ENCODE assay signal across 2 cellular contexts in the genomic region with DNA sequence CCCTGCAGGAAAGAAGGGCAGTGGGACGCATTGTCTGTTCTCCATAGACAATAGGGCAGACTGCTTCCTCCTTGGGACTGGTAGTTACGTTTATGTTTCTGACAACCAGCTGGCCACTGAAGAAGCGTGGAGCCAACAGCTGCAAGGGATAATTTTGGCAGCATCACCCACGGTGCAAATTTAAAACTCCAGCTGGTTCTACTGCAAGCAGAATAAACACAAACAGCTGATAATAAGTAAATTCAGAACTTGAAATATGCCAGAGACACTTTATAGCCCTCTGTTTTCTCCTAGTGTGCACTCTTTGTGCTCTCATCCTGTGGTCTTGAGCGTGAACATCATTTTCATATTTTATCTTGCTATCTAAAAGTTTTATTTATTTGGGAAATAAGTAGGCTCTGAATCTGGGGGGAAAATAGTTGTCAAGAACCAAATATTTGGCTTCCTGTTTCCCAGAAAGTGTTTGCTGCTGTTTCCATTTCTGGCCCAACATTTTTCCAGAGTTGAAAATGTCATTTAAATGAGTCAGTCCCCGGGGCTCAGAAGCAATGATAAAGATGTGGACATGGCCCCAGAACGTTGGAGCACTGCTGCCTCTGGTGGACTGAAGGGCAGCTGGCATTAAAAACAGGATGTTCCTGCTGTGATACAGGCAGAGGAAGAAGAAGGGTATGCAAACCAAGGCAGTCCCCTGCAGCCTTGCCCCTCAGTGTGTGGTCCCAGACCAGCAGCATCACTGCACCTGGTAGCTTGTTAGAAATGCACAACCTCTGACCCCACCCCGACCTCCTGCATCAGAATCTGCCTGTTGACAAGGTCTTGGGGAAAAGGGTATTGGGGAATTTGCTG.
TF ChIP-seq lines count a peak whose summit lies in the region.

No MANE protein-coding gene starts in this region.

TF ChIP-seq in K562, 482 proteins besides CTCF, POLR2A, EP300 and RAD21:
- TF ChIP-seq ETV1 (tag; conservative IDR thresholded peaks at IDR 0.05; ENCODE audit: low read depth) (peak; percentile 14; the same call in 1 of the 2 replicates), MYC (IDR thresholded peaks at IDR 0.05; ENCODE audit: low read depth, low read length) (no peak), MYC (CRISPR knock-in tag; IDR thresholded peaks at IDR 0.05; ENCODE audit: borderline replicate concordance, low read depth) (no peak), NR2C2 (CRISPR knock-in tag; IDR thresholded peaks at IDR 0.05) (no peak), NR2C2 (tag; IDR thresholded peaks at IDR 0.05) (no peak), FOSL1 (tag; conservative IDR thresholded peaks at IDR 0.05) (0 out of 2 replicates have a peak, but pooled peaks have one; percentile 35), RBM17 (IDR thresholded peaks at IDR 0.05; ENCODE audit: borderline replicate concordance, low read depth, low read length) (no peak), RBM34 (IDR thresholded peaks at IDR 0.05; ENCODE audit: borderline replicate concordance, insufficient read depth, low read length) (no peak), JUND (IDR thresholded peaks at IDR 0.05; ENCODE audit: borderline replicate concordance, low read depth, low read length) (0 out of 2 replicates have a peak, but pooled peaks have one; percentile 16), JUND (tag; IDR thresholded peaks at IDR 0.05; ENCODE audit: borderline replicate concordance, low read depth, low read length) (peak; percentile 19; the same call in 1 of the 3 replicates)

TF ChIP-seq in HepG2, 621 proteins besides CTCF, POLR2A, EP300 and RAD21:
- TF ChIP-seq RXRB (CRISPR knock-in tag; IDR thresholded peaks at IDR 0.05; ENCODE audit: borderline replicate concordance) (no peak), STAG1 (CRISPR knock-in tag; IDR thresholded peaks at IDR 0.05) (peak; percentile 42), EHMT2 (IDR thresholded peaks at IDR 0.05; ENCODE audit: borderline replicate concordance, low read depth, low read length) (no peak), FOSL2 (CRISPR knock-in tag; IDR thresholded peaks at IDR 0.05) (0 out of 2 replicates have a peak, but pooled peaks have one; percentile 19)
TF ChIP-seq in HepG2: peak in this region for 2.
